ENCODE assay signal across 2 cellular contexts in the genomic region with DNA sequence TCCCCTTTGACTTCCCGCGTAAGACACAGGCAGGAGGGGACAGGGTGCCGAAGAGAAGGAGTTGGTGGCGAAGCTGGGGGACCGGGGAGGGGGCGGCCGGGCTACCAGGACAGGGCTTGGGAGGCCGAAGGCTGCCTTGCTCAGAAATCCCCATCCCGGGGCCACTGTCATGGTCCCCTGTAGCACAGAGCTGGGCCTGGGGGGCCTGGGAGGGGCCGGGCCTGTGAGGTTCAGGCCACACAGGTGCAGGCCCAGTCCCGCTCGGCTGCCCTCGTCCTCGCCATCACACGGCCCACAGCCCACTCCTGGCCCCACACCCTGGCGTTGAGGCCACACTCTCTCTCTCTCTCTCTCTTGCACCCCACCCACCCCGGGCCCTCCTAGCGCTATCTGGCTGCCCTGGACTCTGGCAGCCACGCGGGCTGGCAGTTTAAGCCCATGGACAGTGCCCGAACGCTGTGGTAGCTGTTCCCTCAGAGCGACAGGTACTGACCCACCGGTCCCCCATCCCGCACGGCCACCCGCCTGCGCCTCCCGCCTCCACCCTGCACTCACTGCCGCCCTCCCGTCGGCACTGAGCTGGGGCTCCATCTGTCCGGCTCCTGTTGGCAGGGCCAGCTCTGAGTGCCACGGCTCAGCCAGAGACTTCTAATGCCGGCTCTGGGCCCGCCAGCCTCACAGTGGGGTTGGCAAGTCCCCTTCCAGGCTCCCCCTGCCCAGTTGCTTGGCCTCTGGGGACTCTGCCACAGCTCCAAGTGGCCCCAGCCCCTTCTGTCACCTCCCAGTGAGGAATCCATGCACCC.
TF ChIP-seq lines count a peak whose summit lies in the region.

No MANE protein-coding gene starts in this region.

TF ChIP-seq in GM23338, 12 proteins besides CTCF, POLR2A, EP300 and RAD21 (continues in another document):
- TF ChIP-seq STAT1 (IDR thresholded peaks at IDR 0.05; ENCODE audit: unreplicated experiment) (no peak), ZNF114 (CRISPR knock-in tag; IDR thresholded peaks at IDR 0.05) (no peak), CREB1 (CRISPR knock-in tag; IDR thresholded peaks at IDR 0.05; ENCODE audit: low read depth) (no peak), JUNB (IDR thresholded peaks at IDR 0.05; ENCODE audit: unreplicated experiment) (no peak), EZH2 (IDR thresholded peaks at IDR 0.05; ENCODE audit: low read depth, unreplicated experiment) (no peak), ZNF331 (CRISPR knock-in tag; IDR thresholded peaks at IDR 0.05; ENCODE audit: low read depth) (no peak), NANOG (IDR thresholded peaks at IDR 0.05; ENCODE audit: borderline replicate concordance) (no peak), EZH2phosphoT487 (IDR thresholded peaks at IDR 0.05; ENCODE audit: unreplicated experiment) (no peak), POLR2AphosphoS5 (IDR thresholded peaks at IDR 0.05; ENCODE audit: low read depth) (no peak)
- TF ChIP-seq, protein P1, sequence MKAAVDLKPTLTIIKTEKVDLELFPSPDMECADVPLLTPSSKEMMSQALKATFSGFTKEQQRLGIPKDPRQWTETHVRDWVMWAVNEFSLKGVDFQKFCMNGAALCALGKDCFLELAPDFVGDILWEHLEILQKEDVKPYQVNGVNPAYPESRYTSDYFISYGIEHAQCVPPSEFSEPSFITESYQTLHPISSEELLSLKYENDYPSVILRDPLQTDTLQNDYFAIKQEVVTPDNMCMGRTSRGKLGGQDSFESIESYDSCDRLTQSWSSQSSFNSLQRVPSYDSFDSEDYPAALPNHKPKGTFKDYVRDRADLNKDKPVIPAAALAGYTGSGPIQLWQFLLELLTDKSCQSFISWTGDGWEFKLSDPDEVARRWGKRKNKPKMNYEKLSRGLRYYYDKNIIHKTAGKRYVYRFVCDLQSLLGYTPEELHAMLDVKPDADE (IDR thresholded peaks at IDR 0.05), result no peak
- TF ChIP-seq, protein P2, sequence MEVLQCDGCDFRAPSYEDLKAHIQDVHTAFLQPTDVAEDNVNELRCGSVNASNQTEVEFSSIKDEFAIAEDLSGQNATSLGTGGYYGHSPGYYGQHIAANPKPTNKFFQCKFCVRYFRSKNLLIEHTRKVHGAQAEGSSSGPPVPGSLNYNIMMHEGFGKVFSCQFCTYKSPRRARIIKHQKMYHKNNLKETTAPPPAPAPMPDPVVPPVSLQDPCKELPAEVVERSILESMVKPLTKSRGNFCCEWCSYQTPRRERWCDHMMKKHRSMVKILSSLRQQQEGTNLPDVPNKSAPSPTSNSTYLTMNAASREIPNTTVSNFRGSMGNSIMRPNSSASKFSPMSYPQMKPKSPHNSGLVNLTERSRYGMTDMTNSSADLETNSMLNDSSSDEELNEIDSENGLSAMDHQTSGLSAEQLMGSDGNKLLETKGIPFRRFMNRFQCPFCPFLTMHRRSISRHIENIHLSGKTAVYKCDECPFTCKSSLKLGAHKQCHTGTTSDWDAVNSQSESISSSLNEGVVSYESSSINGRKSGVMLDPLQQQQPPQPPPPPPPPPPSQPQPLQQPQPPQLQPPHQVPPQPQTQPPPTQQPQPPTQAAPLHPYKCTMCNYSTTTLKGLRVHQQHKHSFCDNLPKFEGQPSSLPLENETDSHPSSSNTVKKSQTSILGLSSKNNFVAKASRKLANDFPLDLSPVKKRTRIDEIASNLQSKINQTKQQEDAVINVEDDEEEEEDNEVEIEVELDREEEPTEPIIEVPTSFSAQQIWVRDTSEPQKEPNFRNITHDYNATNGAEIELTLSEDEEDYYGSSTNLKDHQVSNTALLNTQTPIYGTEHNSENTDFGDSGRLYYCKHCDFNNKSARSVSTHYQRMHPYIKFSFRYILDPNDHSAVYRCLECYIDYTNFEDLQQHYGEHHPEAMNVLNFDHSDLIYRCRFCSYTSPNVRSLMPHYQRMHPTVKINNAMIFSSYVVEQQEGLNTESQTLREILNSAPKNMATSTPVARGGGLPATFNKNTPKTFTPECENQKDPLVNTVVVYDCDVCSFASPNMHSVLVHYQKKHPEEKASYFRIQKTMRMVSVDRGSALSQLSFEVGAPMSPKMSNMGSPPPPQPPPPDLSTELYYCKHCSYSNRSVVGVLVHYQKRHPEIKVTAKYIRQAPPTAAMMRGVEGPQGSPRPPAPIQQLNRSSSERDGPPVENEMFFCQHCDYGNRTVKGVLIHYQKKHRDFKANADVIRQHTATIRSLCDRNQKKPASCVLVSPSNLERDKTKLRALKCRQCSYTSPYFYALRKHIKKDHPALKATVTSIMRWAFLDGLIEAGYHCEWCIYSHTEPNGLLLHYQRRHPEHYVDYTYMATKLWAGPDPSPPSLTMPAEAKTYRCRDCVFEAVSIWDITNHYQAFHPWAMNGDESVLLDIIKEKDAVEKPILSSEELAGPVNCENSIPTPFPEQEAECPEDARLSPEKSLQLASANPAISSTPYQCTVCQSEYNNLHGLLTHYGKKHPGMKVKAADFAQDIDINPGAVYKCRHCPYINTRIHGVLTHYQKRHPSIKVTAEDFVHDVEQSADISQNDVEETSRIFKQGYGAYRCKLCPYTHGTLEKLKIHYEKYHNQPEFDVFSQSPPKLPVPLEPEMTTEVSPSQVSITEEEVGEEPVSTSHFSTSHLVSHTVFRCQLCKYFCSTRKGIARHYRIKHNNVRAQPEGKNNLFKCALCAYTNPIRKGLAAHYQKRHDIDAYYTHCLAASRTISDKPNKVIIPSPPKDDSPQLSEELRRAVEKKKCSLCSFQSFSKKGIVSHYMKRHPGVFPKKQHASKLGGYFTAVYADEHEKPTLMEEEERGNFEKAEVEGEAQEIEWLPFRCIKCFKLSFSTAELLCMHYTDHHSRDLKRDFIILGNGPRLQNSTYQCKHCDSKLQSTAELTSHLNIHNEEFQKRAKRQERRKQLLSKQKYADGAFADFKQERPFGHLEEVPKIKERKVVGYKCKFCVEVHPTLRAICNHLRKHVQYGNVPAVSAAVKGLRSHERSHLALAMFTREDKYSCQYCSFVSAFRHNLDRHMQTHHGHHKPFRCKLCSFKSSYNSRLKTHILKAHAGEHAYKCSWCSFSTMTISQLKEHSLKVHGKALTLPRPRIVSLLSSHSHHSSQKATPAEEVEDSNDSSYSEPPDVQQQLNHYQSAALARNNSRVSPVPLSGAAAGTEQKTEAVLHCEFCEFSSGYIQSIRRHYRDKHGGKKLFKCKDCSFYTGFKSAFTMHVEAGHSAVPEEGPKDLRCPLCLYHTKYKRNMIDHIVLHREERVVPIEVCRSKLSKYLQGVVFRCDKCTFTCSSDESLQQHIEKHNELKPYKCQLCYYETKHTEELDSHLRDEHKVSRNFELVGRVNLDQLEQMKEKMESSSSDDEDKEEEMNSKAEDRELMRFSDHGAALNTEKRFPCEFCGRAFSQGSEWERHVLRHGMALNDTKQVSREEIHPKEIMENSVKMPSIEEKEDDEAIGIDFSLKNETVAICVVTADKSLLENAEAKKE (CRISPR knock-in tag; IDR thresholded peaks at IDR 0.05), result no peak

TF ChIP-seq in K562, 482 proteins besides CTCF, POLR2A, EP300 and RAD21:
- TF ChIP-seq HNRNPL (IDR thresholded peaks at IDR 0.05; ENCODE audit: low read depth, low read length) (peak; percentile 11; the same call in 1 of the 2 replicates), CXXC5 (CRISPR knock-in tag; IDR thresholded peaks at IDR 0.05) (no peak)
- TF ChIP-seq, protein P3, sequence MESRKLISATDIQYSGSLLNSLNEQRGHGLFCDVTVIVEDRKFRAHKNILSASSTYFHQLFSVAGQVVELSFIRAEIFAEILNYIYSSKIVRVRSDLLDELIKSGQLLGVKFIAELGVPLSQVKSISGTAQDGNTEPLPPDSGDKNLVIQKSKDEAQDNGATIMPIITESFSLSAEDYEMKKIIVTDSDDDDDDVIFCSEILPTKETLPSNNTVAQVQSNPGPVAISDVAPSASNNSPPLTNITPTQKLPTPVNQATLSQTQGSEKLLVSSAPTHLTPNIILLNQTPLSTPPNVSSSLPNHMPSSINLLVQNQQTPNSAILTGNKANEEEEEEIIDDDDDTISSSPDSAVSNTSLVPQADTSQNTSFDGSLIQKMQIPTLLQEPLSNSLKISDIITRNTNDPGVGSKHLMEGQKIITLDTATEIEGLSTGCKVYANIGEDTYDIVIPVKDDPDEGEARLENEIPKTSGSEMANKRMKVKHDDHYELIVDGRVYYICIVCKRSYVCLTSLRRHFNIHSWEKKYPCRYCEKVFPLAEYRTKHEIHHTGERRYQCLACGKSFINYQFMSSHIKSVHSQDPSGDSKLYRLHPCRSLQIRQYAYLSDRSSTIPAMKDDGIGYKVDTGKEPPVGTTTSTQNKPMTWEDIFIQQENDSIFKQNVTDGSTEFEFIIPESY (CRISPR knock-in tag; IDR thresholded peaks at IDR 0.05), result 0 out of 2 replicates have a peak, but pooled peaks have one; percentile 27
TF ChIP-seq in K562: peak in this region for 2.
